In genomic region chr7:128167316-128167691, GRCh38 we compare ENCODE assay signal across 8 cellular contexts.
DNase-seq lines count a peak whose midpoint lies in the region; ATAC-seq, FAIRE-seq and TF ChIP-seq lines count a peak whose summit lies in the region.

No MANE protein-coding gene starts in this region.

- WGBS in ectodermal cell, 2 experiments: 0% methylated on average over 38 of the region's 38 CpGs

- no peak overlapping the region for H3K27ac Mint-ChIP-seq in CD8-positive, alpha-beta memory T cell
- peak overlapping the region; percentile 51 for H3K27ac Mint-ChIP-seq in type B pancreatic cell

- no peak for TF ChIP-seq CTCF in type B pancreatic cell (conservative IDR thresholded peaks at IDR 0.05)

- ATAC-seq in HG03565 (IDR thresholded peaks at IDR 0.05; ENCODE audit: unreplicated experiment): no peak

- peak overlapping the region in 6 of 7 donors; percentile 55 to 83 (median 67) for H3K4me3 Mint-ChIP-seq in CD8-positive, alpha-beta memory T cell
- H3K4me3 Mint-ChIP-seq in type B pancreatic cell: peak overlapping the region; percentile 85

- H3K4me1 ChIP-seq in CD8-positive, alpha-beta memory T cell (ENCODE audit: insufficient read depth, low read length): peaks cover 13% of the 10 kb centered on the region
- H3K4me1 ChIP-seq in ectodermal cell (ENCODE audit: control insufficient read depth, insufficient read depth, low read length): peaks cover 16% of the 10 kb centered on the region

- peaks cover 50 to 64% of the 10 kb centered on the region in 2 donors for H3K27me3 Mint-ChIP-seq in CD8-positive, alpha-beta memory T cell
- H3K27me3 Mint-ChIP-seq in type B pancreatic cell: peaks cover 90% of the 10 kb centered on the region

- POLR2A ChIA-PET in CD8-positive, alpha-beta memory T cell (lab: Charles Lee): no interaction called here

- H3K9me3 ChIP-seq in CD8-positive, alpha-beta memory T cell (ENCODE audit: low read length): no peaks in the 10 kb centered on the region
- H3K9me3 ChIP-seq in ectodermal cell (ENCODE audit: control insufficient read depth, low read length): no peaks in the 10 kb centered on the region

- H3K27ac ChIP-seq in CD8-positive, alpha-beta memory T cell (ENCODE audit: low read depth, low read length): no peak overlapping the region
- H3K27ac ChIP-seq in ectodermal cell (ENCODE audit: insufficient read depth, low read depth, low read length, poor library complexity, severe bottlenecking): no peak overlapping the region

- peak overlapping the region; percentile 47 for H3K4me3 ChIP-seq in CD8-positive, alpha-beta memory T cell (ENCODE audit: low read length)
- peak overlapping the region; percentile 38 for H3K4me3 ChIP-seq in ectodermal cell (ENCODE audit: insufficient read depth, low read depth, low read length)

- H3K27me3 ChIP-seq in CD8-positive, alpha-beta memory T cell (ENCODE audit: insufficient read depth, low read length, poor library complexity, severe bottlenecking): peaks cover 33% of the 10 kb centered on the region
- H3K27me3 ChIP-seq in ectodermal cell (ENCODE audit: control insufficient read depth, insufficient read depth, low read length, poor library complexity, severe bottlenecking): peaks cover 94% of the 10 kb centered on the region

- H3K9me3 Mint-ChIP-seq in CD8-positive, alpha-beta memory T cell: no peaks in the 10 kb centered on the region
- no peaks in the 10 kb centered on the region for H3K9me3 Mint-ChIP-seq in type B pancreatic cell

- H3K4me1 Mint-ChIP-seq in CD8-positive, alpha-beta memory T cell: peaks cover 11 to 41% (median 15%) of the 10 kb centered on the region in 3 donors
- H3K4me1 Mint-ChIP-seq in type B pancreatic cell (ENCODE audit: unreplicated experiment): peaks cover 4% of the 10 kb centered on the region

- peaks cover 0 to 10% (median 0%) of the 10 kb centered on the region in 3 donors for H3K36me3 Mint-ChIP-seq in CD8-positive, alpha-beta memory T cell
- H3K36me3 Mint-ChIP-seq in type B pancreatic cell: no peaks in the 10 kb centered on the region

- H3K36me3 ChIP-seq in CD8-positive, alpha-beta memory T cell (ENCODE audit: insufficient read depth, low read length): no peaks in the 10 kb centered on the region
- no peaks in the 10 kb centered on the region for H3K36me3 ChIP-seq in ectodermal cell (ENCODE audit: control insufficient read depth, insufficient read depth, low read length)

- FAIRE-seq in HTR-8/SVneo (lab: Jason Lieb, UNC): no peak

- no peak for DNase-seq in CD8-positive, alpha-beta memory T cell
- peak; percentile 14 for DNase-seq in HTR-8/SVneo (ENCODE audit: insufficient read length, low spot score)
- DNase-seq in SHP77 (lab: John Stamatoyannopoulos, UW): peak; percentile 85 to 87
- peak; percentile 53 for DNase-seq in middle frontal gyrus (ENCODE audit: extremely low spot score, low spot score)
- no peak for DNase-seq in type B pancreatic cell (ENCODE audit: extremely low spot score, unreplicated experiment)
- DNase-seq in pons (ENCODE audit: low spot score): no peak

- CTCF ChIA-PET in CD8-positive, alpha-beta memory T cell (lab: Charles Lee): no interaction called here

Comparison
In these comparisons a context has a peak if more than half of its experiments do, and no peak if none do; other contexts are left out.
1. DNase-seq: peak in HTR-8/SVneo (single experiment), SHP77 (2 of 2) and middle frontal gyrus (single experiment); none in CD8-positive, alpha-beta memory T cell (0 of 5), type B pancreatic cell (single experiment) and pons (single experiment).